ENCODE assay signal across 1 cellular context in genomic region chr19:15555759-15556633, GRCh38.
TF ChIP-seq lines count a peak whose summit lies in the region.

No MANE protein-coding gene starts in this region.

TF ChIP-seq in HepG2, 621 proteins besides CTCF, POLR2A, EP300 and RAD21 (continued from another document and continues in another):
- TF ChIP-seq ZNF781 (CRISPR knock-in tag; IDR thresholded peaks at IDR 0.05; ENCODE audit: borderline replicate concordance, not compliant biosample characterization) (no peak), TFE3 (CRISPR knock-in tag; IDR thresholded peaks at IDR 0.05) (0 out of 2 replicates have a peak, but pooled peaks have one; percentile 7), KDM3A (CRISPR knock-in tag; IDR thresholded peaks at IDR 0.05; ENCODE audit: low read depth) (0 out of 2 replicates have a peak, but pooled peaks have one; percentile 26), ZNF451 (CRISPR knock-in tag; IDR thresholded peaks at IDR 0.05) (no peak), SALL2 (CRISPR knock-in tag; IDR thresholded peaks at IDR 0.05) (peak; percentile 78), NKX3-1 (CRISPR knock-in tag; IDR thresholded peaks at IDR 0.05) (0 out of 2 replicates have a peak, but pooled peaks have one; percentile 43), ZNF629 (CRISPR knock-in tag; conservative IDR thresholded peaks at IDR 0.05) (peak; percentile 4; the same call in 1 of the 2 replicates), ZNF883 (CRISPR knock-in tag; IDR thresholded peaks at IDR 0.05; ENCODE audit: not compliant biosample characterization) (no peak), SP5 (CRISPR knock-in tag; IDR thresholded peaks at IDR 0.05; ENCODE audit: borderline replicate concordance, low read depth) (peak; percentile 59; the same call in 1 of the 2 replicates), SNAPC4 (CRISPR knock-in tag; IDR thresholded peaks at IDR 0.05) (no peak; the same call in 1 of the 2 replicates), SOX5 (CRISPR knock-in tag; IDR thresholded peaks at IDR 0.05; ENCODE audit: borderline replicate concordance) (0 out of 2 replicates have a peak, but pooled peaks have one; percentile 9), ZBTB7B (CRISPR knock-in tag; IDR thresholded peaks at IDR 0.05) (0 out of 2 replicates have a peak, but pooled peaks have one; percentile 23), HDAC1 (CRISPR knock-in tag; IDR thresholded peaks at IDR 0.05) (peak; percentile 87), ZNF34 (CRISPR knock-in tag; IDR thresholded peaks at IDR 0.05; ENCODE audit: borderline replicate concordance) (no peak), SRF (IDR thresholded peaks at IDR 0.05; ENCODE audit: low read depth, low read length) (no peak), RXRA (CRISPR knock-in tag; IDR thresholded peaks at IDR 0.05) (peak; percentile 30; the same call in 1 of the 2 replicates), ZFYVE20 (CRISPR knock-in tag; IDR thresholded peaks at IDR 0.05; ENCODE audit: borderline replicate concordance, low read depth) (no peak), ZNF569 (CRISPR knock-in tag; IDR thresholded peaks at IDR 0.05; ENCODE audit: borderline replicate concordance) (no peak), TMF1 (CRISPR knock-in tag; IDR thresholded peaks at IDR 0.05; ENCODE audit: low read depth) (no peak), ISX (CRISPR knock-in tag; conservative IDR thresholded peaks at IDR 0.05) (no peak)
- TF ChIP-seq, protein P1, sequence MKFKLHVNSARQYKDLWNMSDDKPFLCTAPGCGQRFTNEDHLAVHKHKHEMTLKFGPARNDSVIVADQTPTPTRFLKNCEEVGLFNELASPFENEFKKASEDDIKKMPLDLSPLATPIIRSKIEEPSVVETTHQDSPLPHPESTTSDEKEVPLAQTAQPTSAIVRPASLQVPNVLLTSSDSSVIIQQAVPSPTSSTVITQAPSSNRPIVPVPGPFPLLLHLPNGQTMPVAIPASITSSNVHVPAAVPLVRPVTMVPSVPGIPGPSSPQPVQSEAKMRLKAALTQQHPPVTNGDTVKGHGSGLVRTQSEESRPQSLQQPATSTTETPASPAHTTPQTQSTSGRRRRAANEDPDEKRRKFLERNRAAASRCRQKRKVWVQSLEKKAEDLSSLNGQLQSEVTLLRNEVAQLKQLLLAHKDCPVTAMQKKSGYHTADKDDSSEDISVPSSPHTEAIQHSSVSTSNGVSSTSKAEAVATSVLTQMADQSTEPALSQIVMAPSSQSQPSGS (CRISPR knock-in tag; IDR thresholded peaks at IDR 0.05) = peak; percentile 24; the same call in 1 of the 2 replicates
- TF ChIP-seq, protein P2, sequence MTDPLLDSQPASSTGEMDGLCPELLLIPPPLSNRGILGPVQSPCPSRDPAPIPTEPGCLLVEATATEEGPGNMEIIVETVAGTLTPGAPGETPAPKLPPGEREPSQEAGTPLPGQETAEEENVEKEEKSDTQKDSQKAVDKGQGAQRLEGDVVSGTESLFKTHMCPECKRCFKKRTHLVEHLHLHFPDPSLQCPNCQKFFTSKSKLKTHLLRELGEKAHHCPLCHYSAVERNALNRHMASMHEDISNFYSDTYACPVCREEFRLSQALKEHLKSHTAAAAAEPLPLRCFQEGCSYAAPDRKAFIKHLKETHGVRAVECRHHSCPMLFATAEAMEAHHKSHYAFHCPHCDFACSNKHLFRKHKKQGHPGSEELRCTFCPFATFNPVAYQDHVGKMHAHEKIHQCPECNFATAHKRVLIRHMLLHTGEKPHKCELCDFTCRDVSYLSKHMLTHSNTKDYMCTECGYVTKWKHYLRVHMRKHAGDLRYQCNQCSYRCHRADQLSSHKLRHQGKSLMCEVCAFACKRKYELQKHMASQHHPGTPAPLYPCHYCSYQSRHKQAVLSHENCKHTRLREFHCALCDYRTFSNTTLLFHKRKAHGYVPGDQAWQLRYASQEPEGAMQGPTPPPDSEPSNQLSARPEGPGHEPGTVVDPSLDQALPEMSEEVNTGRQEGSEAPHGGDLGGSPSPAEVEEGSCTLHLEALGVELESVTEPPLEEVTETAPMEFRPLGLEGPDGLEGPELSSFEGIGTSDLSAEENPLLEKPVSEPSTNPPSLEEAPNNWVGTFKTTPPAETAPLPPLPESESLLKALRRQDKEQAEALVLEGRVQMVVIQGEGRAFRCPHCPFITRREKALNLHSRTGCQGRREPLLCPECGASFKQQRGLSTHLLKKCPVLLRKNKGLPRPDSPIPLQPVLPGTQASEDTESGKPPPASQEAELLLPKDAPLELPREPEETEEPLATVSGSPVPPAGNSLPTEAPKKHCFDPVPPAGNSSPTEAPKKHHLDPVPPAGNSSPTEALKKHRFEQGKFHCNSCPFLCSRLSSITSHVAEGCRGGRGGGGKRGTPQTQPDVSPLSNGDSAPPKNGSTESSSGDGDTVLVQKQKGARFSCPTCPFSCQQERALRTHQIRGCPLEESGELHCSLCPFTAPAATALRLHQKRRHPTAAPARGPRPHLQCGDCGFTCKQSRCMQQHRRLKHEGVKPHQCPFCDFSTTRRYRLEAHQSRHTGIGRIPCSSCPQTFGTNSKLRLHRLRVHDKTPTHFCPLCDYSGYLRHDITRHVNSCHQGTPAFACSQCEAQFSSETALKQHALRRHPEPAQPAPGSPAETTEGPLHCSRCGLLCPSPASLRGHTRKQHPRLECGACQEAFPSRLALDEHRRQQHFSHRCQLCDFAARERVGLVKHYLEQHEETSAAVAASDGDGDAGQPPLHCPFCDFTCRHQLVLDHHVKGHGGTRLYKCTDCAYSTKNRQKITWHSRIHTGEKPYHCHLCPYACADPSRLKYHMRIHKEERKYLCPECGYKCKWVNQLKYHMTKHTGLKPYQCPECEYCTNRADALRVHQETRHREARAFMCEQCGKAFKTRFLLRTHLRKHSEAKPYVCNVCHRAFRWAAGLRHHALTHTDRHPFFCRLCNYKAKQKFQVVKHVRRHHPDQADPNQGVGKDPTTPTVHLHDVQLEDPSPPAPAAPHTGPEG (CRISPR knock-in tag; IDR thresholded peaks at IDR 0.05) = 0 out of 2 replicates have a peak, but pooled peaks have one; percentile 49
- TF ChIP-seq, protein P3, sequence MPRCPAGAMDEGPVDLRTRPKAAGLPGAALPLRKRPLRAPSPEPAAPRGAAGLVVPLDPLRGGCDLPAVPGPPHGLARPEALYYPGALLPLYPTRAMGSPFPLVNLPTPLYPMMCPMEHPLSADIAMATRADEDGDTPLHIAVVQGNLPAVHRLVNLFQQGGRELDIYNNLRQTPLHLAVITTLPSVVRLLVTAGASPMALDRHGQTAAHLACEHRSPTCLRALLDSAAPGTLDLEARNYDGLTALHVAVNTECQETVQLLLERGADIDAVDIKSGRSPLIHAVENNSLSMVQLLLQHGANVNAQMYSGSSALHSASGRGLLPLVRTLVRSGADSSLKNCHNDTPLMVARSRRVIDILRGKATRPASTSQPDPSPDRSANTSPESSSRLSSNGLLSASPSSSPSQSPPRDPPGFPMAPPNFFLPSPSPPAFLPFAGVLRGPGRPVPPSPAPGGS (CRISPR knock-in tag; IDR thresholded peaks at IDR 0.05) = 0 out of 2 replicates have a peak, but pooled peaks have one; percentile 40
- TF ChIP-seq, protein P4, sequence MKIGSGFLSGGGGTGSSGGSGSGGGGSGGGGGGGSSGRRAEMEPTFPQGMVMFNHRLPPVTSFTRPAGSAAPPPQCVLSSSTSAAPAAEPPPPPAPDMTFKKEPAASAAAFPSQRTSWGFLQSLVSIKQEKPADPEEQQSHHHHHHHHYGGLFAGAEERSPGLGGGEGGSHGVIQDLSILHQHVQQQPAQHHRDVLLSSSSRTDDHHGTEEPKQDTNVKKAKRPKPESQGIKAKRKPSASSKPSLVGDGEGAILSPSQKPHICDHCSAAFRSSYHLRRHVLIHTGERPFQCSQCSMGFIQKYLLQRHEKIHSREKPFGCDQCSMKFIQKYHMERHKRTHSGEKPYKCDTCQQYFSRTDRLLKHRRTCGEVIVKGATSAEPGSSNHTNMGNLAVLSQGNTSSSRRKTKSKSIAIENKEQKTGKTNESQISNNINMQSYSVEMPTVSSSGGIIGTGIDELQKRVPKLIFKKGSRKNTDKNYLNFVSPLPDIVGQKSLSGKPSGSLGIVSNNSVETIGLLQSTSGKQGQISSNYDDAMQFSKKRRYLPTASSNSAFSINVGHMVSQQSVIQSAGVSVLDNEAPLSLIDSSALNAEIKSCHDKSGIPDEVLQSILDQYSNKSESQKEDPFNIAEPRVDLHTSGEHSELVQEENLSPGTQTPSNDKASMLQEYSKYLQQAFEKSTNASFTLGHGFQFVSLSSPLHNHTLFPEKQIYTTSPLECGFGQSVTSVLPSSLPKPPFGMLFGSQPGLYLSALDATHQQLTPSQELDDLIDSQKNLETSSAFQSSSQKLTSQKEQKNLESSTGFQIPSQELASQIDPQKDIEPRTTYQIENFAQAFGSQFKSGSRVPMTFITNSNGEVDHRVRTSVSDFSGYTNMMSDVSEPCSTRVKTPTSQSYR (CRISPR knock-in tag; IDR thresholded peaks at IDR 0.05; ENCODE audit: borderline replicate concordance) = no peak
- TF ChIP-seq, protein P5, sequence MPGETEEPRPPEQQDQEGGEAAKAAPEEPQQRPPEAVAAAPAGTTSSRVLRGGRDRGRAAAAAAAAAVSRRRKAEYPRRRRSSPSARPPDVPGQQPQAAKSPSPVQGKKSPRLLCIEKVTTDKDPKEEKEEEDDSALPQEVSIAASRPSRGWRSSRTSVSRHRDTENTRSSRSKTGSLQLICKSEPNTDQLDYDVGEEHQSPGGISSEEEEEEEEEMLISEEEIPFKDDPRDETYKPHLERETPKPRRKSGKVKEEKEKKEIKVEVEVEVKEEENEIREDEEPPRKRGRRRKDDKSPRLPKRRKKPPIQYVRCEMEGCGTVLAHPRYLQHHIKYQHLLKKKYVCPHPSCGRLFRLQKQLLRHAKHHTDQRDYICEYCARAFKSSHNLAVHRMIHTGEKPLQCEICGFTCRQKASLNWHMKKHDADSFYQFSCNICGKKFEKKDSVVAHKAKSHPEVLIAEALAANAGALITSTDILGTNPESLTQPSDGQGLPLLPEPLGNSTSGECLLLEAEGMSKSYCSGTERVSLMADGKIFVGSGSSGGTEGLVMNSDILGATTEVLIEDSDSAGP (CRISPR knock-in tag; IDR thresholded peaks at IDR 0.05; ENCODE audit: borderline replicate concordance) = peak; percentile 92
- TF ChIP-seq, protein P6, sequence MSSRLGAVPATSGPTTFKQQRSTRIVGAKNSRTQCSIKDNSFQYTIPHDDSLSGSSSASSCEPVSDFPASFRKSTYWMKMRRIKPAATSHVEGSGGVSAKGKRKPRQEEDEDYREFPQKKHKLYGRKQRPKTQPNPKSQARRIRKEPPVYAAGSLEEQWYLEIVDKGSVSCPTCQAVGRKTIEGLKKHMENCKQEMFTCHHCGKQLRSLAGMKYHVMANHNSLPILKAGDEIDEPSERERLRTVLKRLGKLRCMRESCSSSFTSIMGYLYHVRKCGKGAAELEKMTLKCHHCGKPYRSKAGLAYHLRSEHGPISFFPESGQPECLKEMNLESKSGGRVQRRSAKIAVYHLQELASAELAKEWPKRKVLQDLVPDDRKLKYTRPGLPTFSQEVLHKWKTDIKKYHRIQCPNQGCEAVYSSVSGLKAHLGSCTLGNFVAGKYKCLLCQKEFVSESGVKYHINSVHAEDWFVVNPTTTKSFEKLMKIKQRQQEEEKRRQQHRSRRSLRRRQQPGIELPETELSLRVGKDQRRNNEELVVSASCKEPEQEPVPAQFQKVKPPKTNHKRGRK (CRISPR knock-in tag; IDR thresholded peaks at IDR 0.05) = no peak
- TF ChIP-seq, protein P7, sequence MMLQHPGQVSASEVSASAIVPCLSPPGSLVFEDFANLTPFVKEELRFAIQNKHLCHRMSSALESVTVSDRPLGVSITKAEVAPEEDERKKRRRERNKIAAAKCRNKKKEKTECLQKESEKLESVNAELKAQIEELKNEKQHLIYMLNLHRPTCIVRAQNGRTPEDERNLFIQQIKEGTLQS (CRISPR knock-in tag; IDR thresholded peaks at IDR 0.05) = no peak; the same call in 1 of the 2 replicates
